ENCODE assay signal across 16 cellular contexts in genomic region chr13:38202730-38203129, GRCh38.
DNase-seq lines count a peak whose midpoint lies in the region; ATAC-seq and TF ChIP-seq lines count a peak whose summit lies in the region.
"Had no signal": no experiment of that assay in that cellular context is flagged by ENCODE, and none has a peak within 500 bp of the region (broad histone marks: within the 10 kb centered on the region; RNA-seq: fewer than 3 reads in every experiment).

No MANE protein-coding gene starts in this region.

- CTCF ChIA-PET in MCF 10A (lab: Yijun Ruan, JAX), result no interaction called here

- H3K27ac ChIP-seq in breast epithelium (no peak overlapping the region), ascending aorta (no peak overlapping the region)
- H3K27ac ChIP-seq: esophagus squamous epithelium had no signal

- ATAC-seq in stimulated activated naive B cell treated with anti-CD40 and anti-IgM and Interleukin-4, amounts not matched to agents 10 μg/mL and 1 μg/mL and 100 μg/mL, for 72 hours (replicated peaks), result peak; percentile 56 to 73
- ATAC-seq in GM19452 (IDR thresholded peaks at IDR 0.05; ENCODE audit: unreplicated experiment), result no peak
- ATAC-seq: natural killer cell treated with Interleukin-12 subunit alpha and Interleukin-12 subunit beta and Interleukin-15 and Interleukin-18, amount 100 ng/mL, for 72 hours had no signal

- no peaks in the 10 kb centered on the region for H3K36me3 Mint-ChIP-seq in MCF 10A (ENCODE audit: insufficient read depth, unreplicated experiment)
- no peaks in the 10 kb centered on the region for H3K36me3 Mint-ChIP-seq in stimulated activated naive B cell treated with anti-CD40 and anti-IgM and Interleukin-4, amounts not matched to agents 10 μg/mL and 1 μg/mL and 100 μg/mL, for 72 hours

- H3K9me3 ChIP-seq in breast epithelium (no peaks in the 10 kb centered on the region), ascending aorta (no peaks in the 10 kb centered on the region)
- H3K9me3 ChIP-seq: esophagus squamous epithelium had no signal

- H3K27me3 Mint-ChIP-seq in MCF 10A (ENCODE audit: insufficient read depth, unreplicated experiment), result no peaks in the 10 kb centered on the region
- H3K27me3 Mint-ChIP-seq in stimulated activated naive B cell treated with anti-CD40 and anti-IgM and Interleukin-4, amounts not matched to agents 10 μg/mL and 1 μg/mL and 100 μg/mL, for 72 hours, result no peaks in the 10 kb centered on the region
- H3K27me3 Mint-ChIP-seq: natural killer cell treated with Interleukin-12 subunit alpha and Interleukin-12 subunit beta and Interleukin-15 and Interleukin-18, amount 100 ng/mL, for 72 hours had no signal

- no peak for TF ChIP-seq CTCF in MCF 10A (IDR thresholded peaks at IDR 0.05; ENCODE audit: unreplicated experiment)
- no peak for TF ChIP-seq CTCF in breast epithelium (IDR thresholded peaks at IDR 0.05)
- no peak for TF ChIP-seq CTCF in fibroblast of mammary gland (conservative IDR thresholded peaks at IDR 0.05; ENCODE audit: control insufficient read depth, insufficient read depth, low read depth, low read length)
- TF ChIP-seq CTCF in ascending aorta (IDR thresholded peaks at IDR 0.05), result no peak

- no peak overlapping the region for H3K4me3 Mint-ChIP-seq in MCF 10A (ENCODE audit: unreplicated experiment)
- H3K4me3 Mint-ChIP-seq in stimulated activated naive B cell treated with anti-CD40 and anti-IgM and Interleukin-4, amounts not matched to agents 10 μg/mL and 1 μg/mL and 100 μg/mL, for 72 hours, result no peak overlapping the region
- H3K4me3 Mint-ChIP-seq: natural killer cell treated with Interleukin-12 subunit alpha and Interleukin-12 subunit beta and Interleukin-15 and Interleukin-18, amount 100 ng/mL, for 72 hours had no signal

- peak; percentile 75 for DNase-seq in MCF 10A (ENCODE audit: unreplicated experiment)
- DNase-seq in breast epithelium (ENCODE audit: low spot score in 2 of 2), result no peak
- peak; percentile 46 for DNase-seq in RPMI7951 (ENCODE audit: low read depth)
- DNase-seq in fibroblast of mammary gland (ENCODE audit: low read depth), result peak; percentile 74
- no peak for DNase-seq in stimulated activated naive B cell treated with anti-CD40 and anti-IgM and Interleukin-4, amounts not matched to agents 10 μg/mL and 1 μg/mL and 100 μg/mL, for 72 hours
- DNase-seq in ascending aorta (ENCODE audit: low spot score in 2 of 2), result no peak
- no peak for DNase-seq in NCI-H1105 treated with DMSO at 0.1 percent for 48 hours (lab: John Stamatoyannopoulos, UW)
- DNase-seq: activated CD4-positive, alpha-beta T cell treated with anti-CD3 and anti-CD28 coated beads, Interleukin-2, amount 50 U/mL, for 4 hours; Calu3; dermis blood vessel endothelial cell; esophagus squamous epithelium; NCI-H1417 treated with DMSO at 0.1 percent for 48 hours; retina; trophoblast cell had no signal

- H3K36me3 ChIP-seq in breast epithelium, result no peaks in the 10 kb centered on the region
- no peaks in the 10 kb centered on the region for H3K36me3 ChIP-seq in ascending aorta
- H3K36me3 ChIP-seq: esophagus squamous epithelium had no signal

- H3K27me3 ChIP-seq in breast epithelium (no peaks in the 10 kb centered on the region), ascending aorta (no peaks in the 10 kb centered on the region)
- H3K27me3 ChIP-seq: esophagus squamous epithelium had no signal

- no peak for TF ChIP-seq POLR2A in breast epithelium (IDR thresholded peaks at IDR 0.05)

- H3K4me1 ChIP-seq in breast epithelium, result no peaks in the 10 kb centered on the region
- H3K4me1 ChIP-seq in ascending aorta, result no peaks in the 10 kb centered on the region
- H3K4me1 ChIP-seq: esophagus squamous epithelium had no signal

- peak overlapping the region; percentile 70 for H3K27ac Mint-ChIP-seq in MCF 10A (ENCODE audit: low read depth, unreplicated experiment)
- no peak overlapping the region for H3K27ac Mint-ChIP-seq in stimulated activated naive B cell treated with anti-CD40 and anti-IgM and Interleukin-4, amounts not matched to agents 10 μg/mL and 1 μg/mL and 100 μg/mL, for 72 hours
- H3K27ac Mint-ChIP-seq: natural killer cell treated with Interleukin-12 subunit alpha and Interleukin-12 subunit beta and Interleukin-15 and Interleukin-18, amount 100 ng/mL, for 72 hours had no signal

- no peaks in the 10 kb centered on the region for H3K9me3 Mint-ChIP-seq in MCF 10A (ENCODE audit: unreplicated experiment)
- no peaks in the 10 kb centered on the region for H3K9me3 Mint-ChIP-seq in stimulated activated naive B cell treated with anti-CD40 and anti-IgM and Interleukin-4, amounts not matched to agents 10 μg/mL and 1 μg/mL and 100 μg/mL, for 72 hours

- POLR2A ChIA-PET in MCF 10A (lab: Yijun Ruan, JAX), result interaction anchor here (1.0 to 1.2 kb wide), 2 partner anchors 17 to 146 kb away, joined by 3 read pairs; no protein-coding TSS in a partner anchor

- H3K4me3 ChIP-seq in breast epithelium, result no peak overlapping the region
- no peak overlapping the region for H3K4me3 ChIP-seq in fibroblast of mammary gland (ENCODE audit: control insufficient read depth, low read depth, low read length)
- H3K4me3 ChIP-seq in ascending aorta, result no peak overlapping the region
- H3K4me3 ChIP-seq: esophagus squamous epithelium had no signal

- intact Hi-C loops in MCF 10A (cut with micrococcal nuclease), result loop anchor here (10.0 kb wide), 1 partner anchor 142 kb away; the partner anchor contains the start of gene UFM1
- intact Hi-C loops in breast epithelium (cut with DNase I; ENCODE audit: low total_unique reads), result no loop called here
- intact Hi-C loops in ascending aorta (cut with DNase I), result no loop called here

- peaks cover 20% of the 10 kb centered on the region for H3K4me1 Mint-ChIP-seq in MCF 10A (ENCODE audit: insufficient read depth, unreplicated experiment)
- H3K4me1 Mint-ChIP-seq in stimulated activated naive B cell treated with anti-CD40 and anti-IgM and Interleukin-4, amounts not matched to agents 10 μg/mL and 1 μg/mL and 100 μg/mL, for 72 hours, result no peaks in the 10 kb centered on the region

- BruUV-seq in MCF 10A (replicated peaks; lab: Mats Ljungman, UMichigan), result no TSS peak

Comparison
In these comparisons a context has a peak if more than half of its experiments do, and no peak if none do; other contexts are left out.
1. DNase-seq: peak in MCF 10A (single experiment), RPMI7951 (single experiment) and fibroblast of mammary gland (single experiment); none in breast epithelium (0 of 2), stimulated activated naive B cell treated with anti-CD40 and anti-IgM and Interleukin-4, amounts not matched to agents 10 μg/mL and 1 μg/mL and 100 μg/mL, for 72 hours (single experiment), ascending aorta (0 of 2) and NCI-H1105 treated with DMSO at 0.1 percent for 48 hours (single experiment).